8 cellular contexts compared by ENCODE assay signal in the genomic region with DNA sequence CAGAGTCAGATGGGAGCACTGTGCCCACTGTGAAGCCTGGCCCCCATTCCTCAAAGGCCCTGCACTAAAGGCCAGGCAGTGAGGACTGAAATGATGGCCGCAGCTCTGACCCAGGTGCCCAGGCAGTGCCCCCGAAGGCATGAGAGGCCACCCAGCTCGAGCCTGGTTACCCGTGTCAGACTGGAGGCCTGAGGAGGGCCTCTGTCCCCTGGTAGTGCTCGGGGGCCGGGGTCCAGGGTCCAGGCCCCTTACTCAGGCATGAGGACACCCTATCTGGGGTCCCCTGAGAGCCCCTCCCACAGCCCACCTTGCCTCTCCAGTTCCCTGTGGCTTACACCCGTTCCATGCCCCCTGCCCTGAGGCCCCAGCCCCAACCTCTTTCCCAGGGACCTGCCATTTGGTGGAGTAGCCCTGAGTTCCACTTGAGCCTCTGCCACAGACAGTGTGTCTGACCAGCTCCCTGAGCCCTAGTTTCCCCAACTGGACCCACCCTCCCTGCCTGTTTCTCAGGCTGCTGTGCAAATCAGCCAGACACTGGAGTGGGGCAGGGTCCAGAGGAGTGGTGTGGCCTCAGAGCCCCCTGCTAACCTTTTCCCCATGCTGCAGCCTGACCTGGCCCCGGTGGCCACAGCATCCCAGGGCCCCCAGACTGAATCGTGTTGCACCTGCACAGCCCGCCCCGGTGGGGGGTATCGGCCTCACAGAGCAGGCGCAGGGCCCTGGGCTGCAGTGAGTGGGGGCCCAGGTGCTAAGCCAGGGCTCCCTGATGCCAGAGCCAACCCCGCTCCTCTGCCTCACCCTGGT. TPM values are rescaled to one million over a fixed set of nuclear protein-coding genes. Genes with fewer than 3 reads are reported as not detected.
DNase-seq lines count a peak whose midpoint lies in the region; ATAC-seq and TF ChIP-seq lines count a peak whose summit lies in the region.

No MANE protein-coding gene starts in this region.

- H3K36me3 ChIP-seq in CD8-positive, alpha-beta memory T cell (ENCODE audit: insufficient read depth, low read length), result peaks cover 64% of the 10 kb centered on the region
- peaks cover 52% of the 10 kb centered on the region for H3K36me3 ChIP-seq in RWPE2 (ENCODE audit: low read depth)
- peaks cover 20 to 62% of the 10 kb centered on the region in 2 donors for H3K36me3 ChIP-seq in esophagus (ENCODE audit: control insufficient read depth in 2 of 2, insufficient read depth in 2 of 2, low read length in 1 of 2)
- no peaks in the 10 kb centered on the region for H3K36me3 ChIP-seq in parathyroid adenoma (ENCODE audit: control insufficient read depth, insufficient read depth, low read length)

- peak overlapping the region; percentile 68 for H3K27ac ChIP-seq in CD8-positive, alpha-beta memory T cell (ENCODE audit: low read depth, low read length)
- peak overlapping the region; percentile 66 for H3K27ac ChIP-seq in RWPE2 (ENCODE audit: poor library complexity, severe bottlenecking)
- peak overlapping the region; percentile 82 to 96 for H3K27ac ChIP-seq in esophagus (ENCODE audit: low read depth in 2 of 2, low read length in 1 of 2)
- H3K27ac ChIP-seq in parathyroid adenoma, result peak overlapping the region; percentile 59

- H3K27me3 Mint-ChIP-seq in CD8-positive, alpha-beta memory T cell, result no peaks in the 10 kb centered on the region

- H3K4me1 Mint-ChIP-seq in CD8-positive, alpha-beta memory T cell, result peaks cover 54 to 73% (median 58%) of the 10 kb centered on the region in 3 donors

- H3K9me3 Mint-ChIP-seq in CD8-positive, alpha-beta memory T cell, result peaks cover 0 to 2% (median 0%) of the 10 kb centered on the region in 5 donors

- peak in 1 of 5 donors; percentile 40 for DNase-seq in CD8-positive, alpha-beta memory T cell
- DNase-seq in RWPE2 (ENCODE audit: low spot score) (no peak), activated gamma-delta T cell (lab: John Stamatoyannopoulos, UW) (no peak), KBM-7 (no peak)

- H3K9me3 ChIP-seq in CD8-positive, alpha-beta memory T cell (ENCODE audit: low read length), result no peaks in the 10 kb centered on the region
- H3K9me3 ChIP-seq in RWPE2 (ENCODE audit: severe bottlenecking) (no peaks in the 10 kb centered on the region), esophagus (ENCODE audit: control insufficient read depth in 2 of 2, insufficient read depth in 1 of 2, low read depth in 1 of 2, low read length in 1 of 2) (no peaks in the 10 kb centered on the region), parathyroid adenoma (ENCODE audit: control insufficient read depth, low read length) (no peaks in the 10 kb centered on the region)

- H3K36me3 Mint-ChIP-seq in CD8-positive, alpha-beta memory T cell, result peaks cover 0 to 75% (median 6%) of the 10 kb centered on the region in 3 donors

- no peak overlapping the region for H3K4me2 ChIP-seq in parathyroid adenoma (ENCODE audit: low read length)

- 76 to 81% methylated on average over 13 to 14 of the region's 14 CpGs for WGBS in esophagus, 2 donors

- no peak overlapping the region for H2AFZ ChIP-seq in parathyroid adenoma

- H3K27ac Mint-ChIP-seq in CD8-positive, alpha-beta memory T cell, result peak overlapping the region; percentile 86 to 99 (median 98)

- POLR2A ChIA-PET in CD8-positive, alpha-beta memory T cell (lab: Charles Lee), result interaction anchor here (1.0 to 12.9 kb wide), 12 partner anchors 7 to 127 kb away, joined by 3 to 283 read pairs (median 6); partner anchors contain the start of genes ANKRD13D, GRK2, POLD4 and SSH3

- H3K79me2 ChIP-seq in parathyroid adenoma, result peaks cover 5% of the 10 kb centered on the region

- TF ChIP-seq CTCF in RWPE2 (IDR thresholded peaks at IDR 0.05; ENCODE audit: poor library complexity, severe bottlenecking) (no peak), parathyroid adenoma (IDR thresholded peaks at IDR 0.05) (no peak)

- in situ Hi-C loops in KBM-7 (cut with MboI; ENCODE audit: low pct_unique_long_range_greater_than_20kb, low sequenced_read_pairs), result no loop called here

- peaks cover 88% of the 10 kb centered on the region for H3K4me1 ChIP-seq in CD8-positive, alpha-beta memory T cell (ENCODE audit: insufficient read depth, low read length)
- H3K4me1 ChIP-seq in RWPE2 (ENCODE audit: insufficient read depth, poor library complexity, severe bottlenecking) (peaks cover 12% of the 10 kb centered on the region), esophagus (ENCODE audit: control insufficient read depth in 2 of 2, insufficient read depth in 2 of 2, low read length in 1 of 2) (peaks cover 16 to 39% of the 10 kb centered on the region in 2 donors), parathyroid adenoma (no peaks in the 10 kb centered on the region)

- H3K4me3 ChIP-seq in CD8-positive, alpha-beta memory T cell (ENCODE audit: low read length), result peak overlapping the region; percentile 59
- no peak overlapping the region for H3K4me3 ChIP-seq in RWPE2 (ENCODE audit: severe bottlenecking)
- H3K4me3 ChIP-seq in esophagus (ENCODE audit: low read depth in 1 of 2, low read length in 2 of 2), result peak overlapping the region in 1 of 2 donors; percentile 12
- H3K4me3 ChIP-seq in parathyroid adenoma (ENCODE audit: low read depth, low read length), result no peak overlapping the region

- H3K27me3 ChIP-seq in CD8-positive, alpha-beta memory T cell (ENCODE audit: insufficient read depth, low read length, poor library complexity, severe bottlenecking), result no peaks in the 10 kb centered on the region
- H3K27me3 ChIP-seq in RWPE2 (ENCODE audit: insufficient read depth, poor library complexity, severe bottlenecking), result no peaks in the 10 kb centered on the region
- H3K27me3 ChIP-seq in esophagus (ENCODE audit: control insufficient read depth in 1 of 2, insufficient read depth in 2 of 2, low read length in 2 of 2), result no peaks in the 10 kb centered on the region
- H3K27me3 ChIP-seq in parathyroid adenoma (ENCODE audit: control insufficient read depth, insufficient read depth, low read length), result no peaks in the 10 kb centered on the region

- ATAC-seq in RWPE2 (ENCODE audit: low read depth) (no peak), GM21360 (IDR thresholded peaks at IDR 0.05; ENCODE audit: unreplicated experiment) (no peak), HG03025 (IDR thresholded peaks at IDR 0.05; ENCODE audit: low FRiP score, unreplicated experiment) (no peak)

- peak overlapping the region; percentile 75 to 89 (median 81) for H3K4me3 Mint-ChIP-seq in CD8-positive, alpha-beta memory T cell

- CTCF ChIA-PET in CD8-positive, alpha-beta memory T cell (lab: Charles Lee), result interaction anchor here (0.8 to 3.5 kb wide), 11 partner anchors 10 to 198 kb away, joined by 3 to 33 read pairs (median 7); partner anchors contain the start of genes ANKRD13D, GRK2 and POLD4

- H3K9ac ChIP-seq in parathyroid adenoma, result no peak overlapping the region

RNA-seq across cellular contexts. Expression of gene ANKRD13D, which starts 10.8 kb away (rescaled TPM):
- total RNA-seq in CD8-positive, alpha-beta memory T cell, result 10 to 100 TPM; 84.9 to 90.1 TPM
- 23.9 TPM for polyA plus RNA-seq in CD8-positive, alpha-beta memory T cell
- polyA plus RNA-seq in esophagus, result 10 to 100 TPM; 36.8 to 87.3 TPM

RNA-seq across cellular contexts. Expression of gene GRK2, which starts 12.1 kb away (rescaled TPM):
- total RNA-seq in CD8-positive, alpha-beta memory T cell, result 100 to 1,000 TPM; 237 to 246 TPM
- 69.9 TPM for polyA plus RNA-seq in CD8-positive, alpha-beta memory T cell
- polyA plus RNA-seq in esophagus, result 10 to 100 TPM; 62.4 to 74.2 TPM

RNA-seq across cellular contexts. Expression of gene SSH3, which starts 25.0 kb away (rescaled TPM):
- total RNA-seq in CD8-positive, alpha-beta memory T cell, result 10 to 100 TPM in 1 of 2 experiments, 1 to 10 TPM in 1; 8.4 to 10.6 TPM
- polyA plus RNA-seq in CD8-positive, alpha-beta memory T cell, result 3.5 TPM
- polyA plus RNA-seq in esophagus, result 10 to 100 TPM; 38.6 to 55.6 TPM
